In the genomic region with DNA sequence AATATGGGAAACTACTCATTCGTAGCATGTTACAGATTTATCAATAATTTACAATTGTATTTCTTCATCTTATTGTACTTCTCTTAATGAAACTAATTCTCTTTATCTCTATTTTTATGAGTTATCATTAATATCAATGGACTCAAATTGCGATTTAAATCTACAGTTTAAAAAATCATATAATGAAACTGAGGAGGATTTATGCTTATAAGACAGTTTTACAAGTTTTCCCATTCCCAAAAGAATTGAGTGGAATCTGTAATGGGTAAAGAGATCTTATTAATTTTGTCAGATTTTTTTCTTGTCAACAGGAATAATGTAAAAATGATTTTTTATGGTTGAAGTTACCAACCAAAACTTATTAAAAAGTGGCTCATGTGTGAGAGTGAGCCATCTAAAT, we compare ENCODE assay signal across 9 cellular contexts.
"Had no signal": no experiment of that assay in that cellular context is flagged by ENCODE, and none has a peak within 500 bp of the region (broad histone marks: within the 10 kb centered on the region; RNA-seq: fewer than 3 reads in every experiment).

No MANE protein-coding gene starts in this region.

- H3K9me3 ChIP-seq: HAP-1 had no signal

- H2AFZ ChIP-seq: GM23248 had no signal

- FAIRE-seq: HTR-8/SVneo had no signal

- ATAC-seq: HCT116 had no signal

- H3K36me3 ChIP-seq: HAP-1 had no signal

- DNase-seq: GM23248, GOT3, H7, HFFc6, KBM-7 had no signal

- H3K4me2 ChIP-seq: KMS-11 had no signal

- H3K27ac ChIP-seq: GM23248, KMS-11 had no signal

- H3K4me1 ChIP-seq: HAP-1 had no signal

- H3K9ac ChIP-seq: GM23248, KMS-11 had no signal

- H3K4me3 ChIP-seq: GM23248, HAP-1 had no signal
